In the genomic region with DNA sequence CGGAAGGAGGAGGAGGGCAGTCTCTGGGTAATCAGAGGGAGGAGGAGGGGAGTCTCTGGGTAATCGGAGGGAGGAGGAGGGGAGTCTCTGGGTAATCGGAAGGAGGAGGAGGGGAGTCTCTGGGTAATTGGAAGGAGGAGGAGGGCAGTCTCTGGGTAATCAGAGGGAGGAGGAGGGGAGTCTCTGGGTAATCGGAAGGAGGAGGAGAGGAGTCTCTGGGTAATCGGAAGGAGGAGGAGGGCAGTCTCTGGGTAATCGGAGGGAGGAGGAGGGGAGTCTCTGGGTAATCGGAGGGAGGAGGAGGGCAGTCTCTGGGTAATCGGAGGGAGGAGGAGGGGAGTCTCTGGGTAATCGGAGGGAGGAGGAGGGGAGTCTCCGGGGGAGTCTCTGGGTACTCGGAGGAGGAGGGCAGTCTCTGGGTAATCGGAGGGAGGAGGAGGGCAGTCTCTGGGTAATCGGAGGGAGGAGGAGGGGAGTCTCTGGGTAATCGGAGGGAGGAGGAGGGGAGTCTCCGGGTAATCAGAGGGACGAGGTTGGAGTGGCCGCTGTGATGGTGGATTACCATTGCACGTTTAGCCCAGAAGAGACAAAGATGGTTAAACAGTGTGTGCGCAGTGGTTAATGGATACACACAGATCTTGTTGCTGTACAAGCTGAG, we compare ENCODE assay signal across 10 cellular contexts. TPM values are rescaled to one million over a fixed set of nuclear protein-coding genes. Genes with fewer than 3 reads are reported as not detected.
DNase-seq lines count a peak whose midpoint lies in the region; FAIRE-seq and TF ChIP-seq lines count a peak whose summit lies in the region.
"Not testable (repeated sequence)": the region's sequence is repeated elsewhere in the genome, so short reads cannot be mapped to it uniquely, and the experiment has no call there.
"Had no signal": no experiment of that assay in that cellular context is flagged by ENCODE, and none has a peak within 500 bp of the region (broad histone marks: within the 10 kb centered on the region; RNA-seq: fewer than 3 reads in every experiment).

No MANE protein-coding gene starts in this region.

- H2BK5ac ChIP-seq in H9 (ENCODE audit: insufficient read length, low read length): not testable (repeated sequence)

- intact Hi-C loops in vagina (cut with DNase I): not testable (repeated sequence)

- H3K9me3 Mint-ChIP-seq in H9; chondrocyte (ENCODE audit: low read depth); nephron: not testable (repeated sequence)

- H3K4me1 ChIP-seq in H9 (ENCODE audit: insufficient read depth, low read length); small intestine (ENCODE audit: control insufficient read depth in 2 of 2, insufficient read depth in 1 of 2, low read depth in 1 of 2, low read length in 1 of 2): not testable (repeated sequence)
- H3K4me1 ChIP-seq in vagina: peaks cover 11% of the 10 kb centered on the region

- H3K4me1 Mint-ChIP-seq in H9: peaks cover 23 to 35% of the 10 kb centered on the region in 2 experiments
- H3K4me1 Mint-ChIP-seq in chondrocyte (ENCODE audit: low read depth): peaks cover 19% of the 10 kb centered on the region
- peaks cover 24% of the 10 kb centered on the region for H3K4me1 Mint-ChIP-seq in nephron

- H2AFZ ChIP-seq in H9 (ENCODE audit: low read length): not testable (repeated sequence)

- not testable (repeated sequence) for H3K23me2 ChIP-seq in H9 (ENCODE audit: insufficient read length, low read depth, low read length, poor library complexity, severe bottlenecking)

- H3K9ac ChIP-seq in H9 (ENCODE audit: extremely low read depth, insufficient read length, low read length): not testable (repeated sequence)

- H4K91ac ChIP-seq in H9 (ENCODE audit: insufficient read length, low read depth, low read length): not testable (repeated sequence)

- not testable (repeated sequence) for H3K36me3 ChIP-seq in WERI-Rb-1; small intestine (ENCODE audit: control insufficient read depth in 2 of 2, insufficient read depth in 2 of 2, low read length in 2 of 2); vagina

- H3K9me3 ChIP-seq in H9 (ENCODE audit: control insufficient read depth, low read depth, low read length); WERI-Rb-1 (ENCODE audit: severe bottlenecking); small intestine (ENCODE audit: control insufficient read depth, low read depth); vagina: not testable (repeated sequence)

- TF ChIP-seq CTCF in H9 (conservative IDR thresholded peaks at IDR 0.05); WERI-Rb-1 (IDR thresholded peaks at IDR 0.05; ENCODE audit: low read depth, low read length); chondrocyte (IDR thresholded peaks at IDR 0.05); nephron (IDR thresholded peaks at IDR 0.05; ENCODE audit: unreplicated experiment in 3 of 3); vagina (IDR thresholded peaks at IDR 0.05): not testable (repeated sequence)

- DNase-seq in H9; WERI-Rb-1; chondrocyte (ENCODE audit: low spot score); small intestine; vagina (ENCODE audit: extremely low spot score in 2 of 2): not testable (repeated sequence)
- DNase-seq in fibroblast of gingiva (ENCODE audit: low read depth) (peak; percentile 33), iris pigment epithelial cell (ENCODE audit: low read depth) (peak; percentile 16)

- not testable (repeated sequence) for H3K27me3 Mint-ChIP-seq in H9 (ENCODE audit: low read depth); chondrocyte (ENCODE audit: low read depth); nephron (ENCODE audit: low read depth)

- peak overlapping the region; percentile 61 for H3K18ac ChIP-seq in H9 (ENCODE audit: insufficient read length, low read depth, low read length)

- H3K79me2 ChIP-seq in H9 (ENCODE audit: insufficient read depth, low read length): not testable (repeated sequence)

- not testable (repeated sequence) for H2BK20ac ChIP-seq in H9 (ENCODE audit: low read depth, low read length, poor library complexity, severe bottlenecking)

- not testable (repeated sequence) for H3K4me2 ChIP-seq in H9 (ENCODE audit: insufficient read depth, insufficient read length, low read length)

- no CpG with 5 or more reads among the region's 19 CpGs for WGBS in H9 (ENCODE audit: extremely low coverage, insufficient read length, low lambda C conversion rate)
- 23 to 38% (median 35%) methylated on average over 17 to 19 of the region's 19 CpGs for WGBS in small intestine, 3 donors

- H3K27ac Mint-ChIP-seq in H9 (peak overlapping the region; percentile 38 to 94 (median 72); a peak in 5 of 7 replicates), chondrocyte (ENCODE audit: unreplicated experiment) (peak overlapping the region; percentile 91), nephron (peak overlapping the region; percentile 87 to 96 (median 89))

- not testable (repeated sequence) for TF ChIP-seq POLR2A in vagina (IDR thresholded peaks at IDR 0.05)

- not testable (repeated sequence) for H3K56ac ChIP-seq in H9 (ENCODE audit: insufficient read length, low read depth, low read length)

- not testable (repeated sequence) for H3K79me1 ChIP-seq in H9 (ENCODE audit: insufficient read depth, low read depth, low read length, poor library complexity, severe bottlenecking)

- not testable (repeated sequence) for H2AK5ac ChIP-seq in H9 (ENCODE audit: insufficient read length, low read length)

- peaks cover 5 to 21% (median 20%) of the 10 kb centered on the region in 3 experiments; a peak in 6 of 7 replicates for H3K36me3 Mint-ChIP-seq in H9 (ENCODE audit: insufficient read depth in 1 of 3, low read depth in 3 of 3)
- not testable (repeated sequence) for H3K36me3 Mint-ChIP-seq in chondrocyte (ENCODE audit: low read depth)
- H3K36me3 Mint-ChIP-seq in nephron (ENCODE audit: low read depth): peaks cover 11% of the 10 kb centered on the region

- not testable (repeated sequence) for H4K20me1 ChIP-seq in H9 (ENCODE audit: control insufficient read depth, insufficient read depth, insufficient read length)

- H3K23ac ChIP-seq in H9 (ENCODE audit: insufficient read length, low read depth, low read length): not testable (repeated sequence)

- not testable (repeated sequence) for H4K5ac ChIP-seq in H9 (ENCODE audit: insufficient read length, low read depth, low read length)

- H3K4ac ChIP-seq in H9 (ENCODE audit: low read depth, low read length): not testable (repeated sequence)

- not testable (repeated sequence) for H3K27me3 ChIP-seq in H9 (ENCODE audit: insufficient read depth, low read length); WERI-Rb-1 (ENCODE audit: insufficient read depth, low read depth, severe bottlenecking); small intestine (ENCODE audit: control insufficient read depth in 2 of 2, insufficient read depth in 2 of 2, low read length in 2 of 2); vagina

- H4K8ac ChIP-seq in H9 (replicated peaks; ENCODE audit: insufficient read length, low read depth, low read length): not testable (repeated sequence)

- H2BK12ac ChIP-seq in H9 (ENCODE audit: insufficient read length, low read depth, low read length): not testable (repeated sequence)

- H2BK120ac ChIP-seq in H9 (ENCODE audit: low read depth, low read length, poor library complexity, severe bottlenecking): not testable (repeated sequence)

- peak overlapping the region; percentile 70 for H3K14ac ChIP-seq in H9 (ENCODE audit: insufficient read depth, low read length)

- H3T11ph ChIP-seq in H9 (ENCODE audit: low read length): not testable (repeated sequence)

- not testable (repeated sequence) for H3K4me3 ChIP-seq in WERI-Rb-1 (ENCODE audit: low read depth, low read length); small intestine (ENCODE audit: low read depth in 1 of 2, low read length in 2 of 2)
- peak overlapping the region; percentile 26 to 36 for H3K4me3 ChIP-seq in vagina

- not testable (repeated sequence) for FAIRE-seq in small intestine (lab: Jason Lieb, UNC)

- H3K4me3 Mint-ChIP-seq in H9: not testable (repeated sequence)
- peak overlapping the region; percentile 28 for H3K4me3 Mint-ChIP-seq in chondrocyte (ENCODE audit: unreplicated experiment)
- H3K4me3 Mint-ChIP-seq in nephron: peak overlapping the region; percentile 13 to 60 (median 29)

- not testable (repeated sequence) for H2BK15ac ChIP-seq in H9 (ENCODE audit: low read depth, low read length)

- peak overlapping the region; percentile 27 for H3K27ac ChIP-seq in H9 (ENCODE audit: insufficient read length, low read depth, low read length)
- H3K27ac ChIP-seq in WERI-Rb-1: peak overlapping the region; percentile 62
- H3K27ac ChIP-seq in small intestine (ENCODE audit: low read depth in 1 of 2, low read length in 1 of 2): peak overlapping the region; percentile 22 to 56
- H3K27ac ChIP-seq in vagina: peak overlapping the region; percentile 93

RNA-seq across cellular contexts. Expression of a gene that starts 19.1 kb away (rescaled TPM):
- total RNA-seq in H9 (2021): 53.4 and 55.3 TPM in 2 replicates
- 30.0 to 32.5 TPM (median 32.0 TPM) in 3 replicates for total RNA-seq in chondrocyte
- 10 to 100 TPM in 2 of 3 donors, 1 to 10 TPM in 1; 9.5 to 20.3 (median 10.5) TPM for polyA plus RNA-seq in small intestine
- 36.1 TPM for total RNA-seq in vagina

RNA-seq across cellular contexts. Expression of a gene that starts 27.3 kb away (rescaled TPM):
- total RNA-seq in H9 (2021): 12.3 and 13.1 TPM in 2 replicates
- total RNA-seq in chondrocyte: not detected in 3 replicates
- polyA plus RNA-seq in small intestine: 100 to 1,000 TPM in 2 of 3 donors, 10 to 100 TPM in 1; 84.7 to 363 (median 279) TPM
- total RNA-seq in vagina: 12.0 TPM
- total RNA-seq: HT1080, SK-MEL-5 had no signal

RNA-seq across cellular contexts. Expression of a gene that starts 37.9 kb away (rescaled TPM):
- total RNA-seq in H9 (2021) (60.0 and 67.0 TPM in 2 replicates), chondrocyte (146 to 166 TPM (median 161 TPM) in 3 replicates), vagina (252 TPM)
- 100 to 1,000 TPM in 2 of 3 donors, 10 to 100 TPM in 1; 81.9 to 120 (median 119) TPM for polyA plus RNA-seq in small intestine

RNA-seq across cellular contexts. Expression of a gene that starts 54.4 kb away (rescaled TPM):
- total RNA-seq in H9 (2021) (85.7 and 89.7 TPM in 2 replicates), chondrocyte (12.3 to 26.6 TPM (median 25.9 TPM) in 3 replicates), vagina (48.1 TPM)
- polyA plus RNA-seq in small intestine: 100 to 1,000 TPM in 2 of 3 donors, 10 to 100 TPM in 1; 96.1 to 219 (median 215) TPM

Comparison
In these comparisons a context has a peak if more than half of its experiments do, and no peak if none do; other contexts are left out.
1. H3K27ac ChIP-seq: peak in every context shown above with its lines; median percentile 93 in vagina; 62 in WERI-Rb-1; 39 in small intestine; 27 in H9.
2. RNA of a gene that starts 27.3 kb away (total RNA-seq): 12.3 to 13.1 TPM in H9 and 12.0 TPM in vagina (single experiment); not detected in chondrocyte; every median in the first group is over 10 times any median in the second.
3. Peak in every context shown above with its lines, with median percentiles within 50 percentile points of each other: H3K27ac Mint-ChIP-seq.